1 cellular context compared by ENCODE assay signal in the genomic region with DNA sequence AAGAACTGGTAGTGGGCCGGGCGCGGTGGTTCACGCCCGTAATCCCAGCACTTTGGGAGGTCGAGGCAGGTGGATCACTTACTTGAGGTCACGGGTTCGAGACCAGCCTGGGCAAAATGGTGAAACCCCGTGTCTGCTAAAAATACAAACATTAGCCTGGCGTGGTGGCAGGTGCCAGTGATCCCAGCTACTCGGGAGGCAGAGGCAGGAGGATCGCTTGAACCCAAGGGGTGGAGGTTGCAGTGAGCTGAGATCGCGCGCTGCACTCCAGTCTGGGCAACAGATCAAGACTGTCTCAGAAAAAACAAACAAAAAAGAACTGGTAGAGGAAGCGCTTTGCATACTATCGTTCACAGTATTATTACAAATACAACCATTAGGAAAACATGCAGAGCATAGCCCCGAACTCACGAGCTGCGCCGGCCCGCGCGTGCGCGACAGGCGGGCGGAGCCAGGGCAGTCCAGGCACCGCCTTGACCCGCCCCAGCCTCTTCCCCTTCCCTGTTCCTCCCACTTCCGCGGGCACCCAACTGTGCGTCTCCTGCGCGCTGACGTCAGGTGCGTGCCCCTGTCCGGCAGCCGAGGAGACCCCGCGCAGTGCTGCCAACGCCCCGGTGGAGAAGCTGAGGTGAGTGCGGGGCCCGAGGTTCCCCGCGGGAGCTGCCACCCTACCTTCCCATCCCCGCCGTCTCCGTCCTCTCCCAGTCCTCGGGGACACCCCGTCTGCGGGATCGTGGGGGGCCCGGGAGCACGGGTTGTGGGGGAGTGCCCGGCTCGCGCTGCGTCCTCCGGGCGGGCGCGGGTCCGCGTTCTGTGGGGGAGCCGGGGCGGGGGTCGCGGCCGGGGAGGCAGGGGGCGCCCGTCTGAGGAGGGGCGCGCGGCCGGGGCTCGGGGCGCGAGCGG.
A peak's percentile ranks its signal among the peaks of the same experiment; 100 is the strongest.
TF ChIP-seq lines count a peak whose summit lies in the region.

TSS of gene CDC42 (plus strand) at position 595 of the 903 bp plus-strand sequence. CDS start 25,770 bp downstream, outside the sequence.

TF ChIP-seq in K562, 482 proteins besides CTCF, POLR2A, EP300 and RAD21 (continued from another document and continues in another):
- TF ChIP-seq, protein P1, sequence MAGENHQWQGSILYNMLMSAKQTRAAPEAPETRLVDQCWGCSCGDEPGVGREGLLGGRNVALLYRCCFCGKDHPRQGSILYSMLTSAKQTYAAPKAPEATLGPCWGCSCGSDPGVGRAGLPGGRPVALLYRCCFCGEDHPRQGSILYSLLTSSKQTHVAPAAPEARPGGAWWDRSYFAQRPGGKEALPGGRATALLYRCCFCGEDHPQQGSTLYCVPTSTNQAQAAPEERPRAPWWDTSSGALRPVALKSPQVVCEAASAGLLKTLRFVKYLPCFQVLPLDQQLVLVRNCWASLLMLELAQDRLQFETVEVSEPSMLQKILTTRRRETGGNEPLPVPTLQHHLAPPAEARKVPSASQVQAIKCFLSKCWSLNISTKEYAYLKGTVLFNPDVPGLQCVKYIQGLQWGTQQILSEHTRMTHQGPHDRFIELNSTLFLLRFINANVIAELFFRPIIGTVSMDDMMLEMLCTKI (IDR thresholded peaks at IDR 0.05; ENCODE audit: partially characterized antibody), result no peak
- no peak for TF ChIP-seq RNF2 (IDR thresholded peaks at IDR 0.05)
- TF ChIP-seq ZSCAN29 (IDR thresholded peaks at IDR 0.05), result no peak
- peak; percentile 35 for TF ChIP-seq CHD4 (IDR thresholded peaks at IDR 0.05; ENCODE audit: insufficient read depth, insufficient replicate concordance, low read depth, low read length, poor library complexity, severe bottlenecking)
- TF ChIP-seq BHLHE40 (IDR thresholded peaks at IDR 0.05; ENCODE audit: low read length), result peak; percentile 62; the same call in 1 of the 2 replicates
- peak; percentile 69; the same call in 1 of the 2 replicates for TF ChIP-seq OTX1 (CRISPR knock-in tag; IDR thresholded peaks at IDR 0.05)
- no peak for TF ChIP-seq ZNF764 (CRISPR knock-in tag; IDR thresholded peaks at IDR 0.05; ENCODE audit: low read depth)
- peak; percentile 84 for TF ChIP-seq ATF1 (CRISPR knock-in tag; IDR thresholded peaks at IDR 0.05)
- peak; percentile 98 for TF ChIP-seq ATF1 (tag; IDR thresholded peaks at IDR 0.05)
- no peak for TF ChIP-seq PHTF2 (CRISPR knock-in tag; IDR thresholded peaks at IDR 0.05)
- TF ChIP-seq MLX (CRISPR knock-in tag; conservative IDR thresholded peaks at IDR 0.05), result peak in 1 of 2 experiments; percentile 12; a peak in 1 of 4 replicates
- no peak for TF ChIP-seq MTF1 (CRISPR knock-in tag; IDR thresholded peaks at IDR 0.05; ENCODE audit: borderline replicate concordance)
- TF ChIP-seq GATAD2B (IDR thresholded peaks at IDR 0.05; ENCODE audit: borderline replicate concordance), result no peak
- no peak for TF ChIP-seq BRCA1 (IDR thresholded peaks at IDR 0.05)
- TF ChIP-seq BRCA1 (CRISPR knock-in tag; IDR thresholded peaks at IDR 0.05), result no peak
- TF ChIP-seq MCM3 (IDR thresholded peaks at IDR 0.05), result no peak
- no peak for TF ChIP-seq MCM7 (IDR thresholded peaks at IDR 0.05)
- no peak for TF ChIP-seq MCM5 (IDR thresholded peaks at IDR 0.05; ENCODE audit: low read depth)
- TF ChIP-seq ETV1 (tag; conservative IDR thresholded peaks at IDR 0.05; ENCODE audit: low read depth), result no peak
- TF ChIP-seq TAF15 (IDR thresholded peaks at IDR 0.05; ENCODE audit: low read depth, low read length), result no peak
- TF ChIP-seq MYC (IDR thresholded peaks at IDR 0.05; ENCODE audit: low read depth, low read length), result peak; percentile 79; the same call in 1 of the 2 replicates
- TF ChIP-seq MYC (CRISPR knock-in tag; IDR thresholded peaks at IDR 0.05; ENCODE audit: borderline replicate concordance, low read depth), result no peak
- peak; percentile 36; the same call in 1 of the 2 replicates for TF ChIP-seq USF1 (CRISPR knock-in tag; IDR thresholded peaks at IDR 0.05)
- no peak for TF ChIP-seq LARP7 (IDR thresholded peaks at IDR 0.05)
- no peak for TF ChIP-seq SNAPC5 (CRISPR knock-in tag; IDR thresholded peaks at IDR 0.05)
- TF ChIP-seq, protein P2, sequence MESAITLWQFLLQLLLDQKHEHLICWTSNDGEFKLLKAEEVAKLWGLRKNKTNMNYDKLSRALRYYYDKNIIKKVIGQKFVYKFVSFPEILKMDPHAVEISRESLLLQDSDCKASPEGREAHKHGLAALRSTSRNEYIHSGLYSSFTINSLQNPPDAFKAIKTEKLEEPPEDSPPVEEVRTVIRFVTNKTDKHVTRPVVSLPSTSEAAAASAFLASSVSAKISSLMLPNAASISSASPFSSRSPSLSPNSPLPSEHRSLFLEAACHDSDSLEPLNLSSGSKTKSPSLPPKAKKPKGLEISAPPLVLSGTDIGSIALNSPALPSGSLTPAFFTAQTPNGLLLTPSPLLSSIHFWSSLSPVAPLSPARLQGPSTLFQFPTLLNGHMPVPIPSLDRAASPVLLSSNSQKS (CRISPR knock-in tag; IDR thresholded peaks at IDR 0.05), result no peak
- no peak for TF ChIP-seq ZNF133 (CRISPR knock-in tag; IDR thresholded peaks at IDR 0.05)
- no peak for TF ChIP-seq RAD51 (IDR thresholded peaks at IDR 0.05; ENCODE audit: borderline replicate concordance, low read depth)
- no peak for TF ChIP-seq MEF2A (IDR thresholded peaks at IDR 0.05; ENCODE audit: control insufficient read depth, low read depth, low read length)
- 0 out of 4 replicates have a peak, but pooled peaks of 1 of the 2 experiments have one; percentile 36 for TF ChIP-seq ARNT (IDR thresholded peaks at IDR 0.05)
- TF ChIP-seq ZNF551 (CRISPR knock-in tag; IDR thresholded peaks at IDR 0.05), result no peak
- TF ChIP-seq HNRNPL (IDR thresholded peaks at IDR 0.05; ENCODE audit: low read depth, low read length), result peak; percentile 96
- no peak for TF ChIP-seq ZEB2 (IDR thresholded peaks at IDR 0.05)
- TF ChIP-seq ZZZ3 (IDR thresholded peaks at IDR 0.05), result no peak
- TF ChIP-seq ZNF696 (CRISPR knock-in tag; conservative IDR thresholded peaks at IDR 0.05), result no peak
- no peak for TF ChIP-seq NFE2L1 (tag; IDR thresholded peaks at IDR 0.05; ENCODE audit: borderline replicate concordance, low read depth)
- no peak for TF ChIP-seq ZNF3 (CRISPR knock-in tag; IDR thresholded peaks at IDR 0.05)
- TF ChIP-seq, protein P3, sequence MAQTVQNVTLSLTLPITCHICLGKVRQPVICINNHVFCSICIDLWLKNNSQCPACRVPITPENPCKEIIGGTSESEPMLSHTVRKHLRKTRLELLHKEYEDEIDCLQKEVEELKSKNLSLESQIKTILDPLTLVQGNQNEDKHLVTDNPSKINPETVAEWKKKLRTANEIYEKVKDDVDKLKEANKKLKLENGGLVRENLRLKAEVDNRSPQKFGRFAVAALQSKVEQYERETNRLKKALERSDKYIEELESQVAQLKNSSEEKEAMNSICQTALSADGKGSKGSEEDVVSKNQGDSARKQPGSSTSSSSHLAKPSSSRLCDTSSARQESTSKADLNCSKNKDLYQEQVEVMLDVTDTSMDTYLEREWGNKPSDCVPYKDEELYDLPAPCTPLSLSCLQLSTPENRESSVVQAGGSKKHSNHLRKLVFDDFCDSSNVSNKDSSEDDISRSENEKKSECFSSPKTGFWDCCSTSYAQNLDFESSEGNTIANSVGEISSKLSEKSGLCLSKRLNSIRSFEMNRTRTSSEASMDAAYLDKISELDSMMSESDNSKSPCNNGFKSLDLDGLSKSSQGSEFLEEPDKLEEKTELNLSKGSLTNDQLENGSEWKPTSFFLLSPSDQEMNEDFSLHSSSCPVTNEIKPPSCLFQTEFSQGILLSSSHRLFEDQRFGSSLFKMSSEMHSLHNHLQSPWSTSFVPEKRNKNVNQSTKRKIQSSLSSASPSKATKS (CRISPR knock-in tag; IDR thresholded peaks at IDR 0.05), result no peak
- TF ChIP-seq CAMTA2 (CRISPR knock-in tag; conservative IDR thresholded peaks at IDR 0.05), result no peak
- TF ChIP-seq KAT2B (IDR thresholded peaks at IDR 0.05; ENCODE audit: low read depth, low read length), result no peak
- TF ChIP-seq ZNF699 (CRISPR knock-in tag; IDR thresholded peaks at IDR 0.05; ENCODE audit: insufficient replicate concordance), result no peak
- TF ChIP-seq, protein P4, sequence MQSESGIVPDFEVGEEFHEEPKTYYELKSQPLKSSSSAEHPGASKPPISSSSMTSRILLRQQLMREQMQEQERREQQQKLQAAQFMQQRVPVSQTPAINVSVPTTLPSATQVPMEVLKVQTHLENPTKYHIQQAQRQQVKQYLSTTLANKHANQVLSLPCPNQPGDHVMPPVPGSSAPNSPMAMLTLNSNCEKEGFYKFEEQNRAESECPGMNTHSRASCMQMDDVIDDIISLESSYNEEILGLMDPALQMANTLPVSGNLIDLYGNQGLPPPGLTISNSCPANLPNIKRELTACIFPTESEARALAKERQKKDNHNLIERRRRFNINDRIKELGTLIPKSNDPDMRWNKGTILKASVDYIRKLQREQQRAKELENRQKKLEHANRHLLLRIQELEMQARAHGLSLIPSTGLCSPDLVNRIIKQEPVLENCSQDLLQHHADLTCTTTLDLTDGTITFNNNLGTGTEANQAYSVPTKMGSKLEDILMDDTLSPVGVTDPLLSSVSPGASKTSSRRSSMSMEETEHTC (IDR thresholded peaks at IDR 0.05), result peak; percentile 43; the same call in 1 of the 2 replicates
- TF ChIP-seq SMAD2 (IDR thresholded peaks at IDR 0.05; ENCODE audit: low read depth, low read length), result no peak
- TF ChIP-seq FOSL1 (tag; conservative IDR thresholded peaks at IDR 0.05), result no peak
- TF ChIP-seq THRA (IDR thresholded peaks at IDR 0.05), result no peak
- TF ChIP-seq HNRNPLL (IDR thresholded peaks at IDR 0.05; ENCODE audit: low read depth, low read length, poor library complexity, severe bottlenecking), result peak; percentile 75
- TF ChIP-seq IRF2 (CRISPR knock-in tag; IDR thresholded peaks at IDR 0.05), result no peak
- TF ChIP-seq, protein P5, sequence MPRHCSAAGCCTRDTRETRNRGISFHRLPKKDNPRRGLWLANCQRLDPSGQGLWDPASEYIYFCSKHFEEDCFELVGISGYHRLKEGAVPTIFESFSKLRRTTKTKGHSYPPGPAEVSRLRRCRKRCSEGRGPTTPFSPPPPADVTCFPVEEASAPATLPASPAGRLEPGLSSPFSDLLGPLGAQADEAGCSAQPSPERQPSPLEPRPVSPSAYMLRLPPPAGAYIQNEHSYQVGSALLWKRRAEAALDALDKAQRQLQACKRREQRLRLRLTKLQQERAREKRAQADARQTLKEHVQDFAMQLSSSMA (CRISPR knock-in tag; IDR thresholded peaks at IDR 0.05), result 0 out of 2 replicates have a peak, but pooled peaks have one; percentile 35
- TF ChIP-seq PCBP2 (IDR thresholded peaks at IDR 0.05; ENCODE audit: low read depth, low read length, poor library complexity, severe bottlenecking), result no peak
- TF ChIP-seq THRAP3 (IDR thresholded peaks at IDR 0.05; ENCODE audit: borderline replicate concordance), result no peak
- peak; percentile 87; the same call in 1 of the 2 replicates for TF ChIP-seq FOXK1 (CRISPR knock-in tag; IDR thresholded peaks at IDR 0.05; ENCODE audit: borderline replicate concordance)
- no peak for TF ChIP-seq ZNF444 (CRISPR knock-in tag; IDR thresholded peaks at IDR 0.05)
- no peak for TF ChIP-seq ZNF449 (CRISPR knock-in tag; IDR thresholded peaks at IDR 0.05)
- TF ChIP-seq ZNF586 (CRISPR knock-in tag; conservative IDR thresholded peaks at IDR 0.05), result no peak
- peak; percentile 54 for TF ChIP-seq ZFX (CRISPR knock-in tag; IDR thresholded peaks at IDR 0.05)
- TF ChIP-seq, protein P6, sequence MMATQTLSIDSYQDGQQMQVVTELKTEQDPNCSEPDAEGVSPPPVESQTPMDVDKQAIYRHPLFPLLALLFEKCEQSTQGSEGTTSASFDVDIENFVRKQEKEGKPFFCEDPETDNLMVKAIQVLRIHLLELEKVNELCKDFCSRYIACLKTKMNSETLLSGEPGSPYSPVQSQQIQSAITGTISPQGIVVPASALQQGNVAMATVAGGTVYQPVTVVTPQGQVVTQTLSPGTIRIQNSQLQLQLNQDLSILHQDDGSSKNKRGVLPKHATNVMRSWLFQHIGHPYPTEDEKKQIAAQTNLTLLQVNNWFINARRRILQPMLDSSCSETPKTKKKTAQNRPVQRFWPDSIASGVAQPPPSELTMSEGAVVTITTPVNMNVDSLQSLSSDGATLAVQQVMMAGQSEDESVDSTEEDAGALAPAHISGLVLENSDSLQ (IDR thresholded peaks at IDR 0.05), result peak; percentile 79
- TF ChIP-seq ILF3 (IDR thresholded peaks at IDR 0.05; ENCODE audit: borderline replicate concordance), result no peak
